ENCODE assay signal across 1 cellular context in the genomic region with DNA sequence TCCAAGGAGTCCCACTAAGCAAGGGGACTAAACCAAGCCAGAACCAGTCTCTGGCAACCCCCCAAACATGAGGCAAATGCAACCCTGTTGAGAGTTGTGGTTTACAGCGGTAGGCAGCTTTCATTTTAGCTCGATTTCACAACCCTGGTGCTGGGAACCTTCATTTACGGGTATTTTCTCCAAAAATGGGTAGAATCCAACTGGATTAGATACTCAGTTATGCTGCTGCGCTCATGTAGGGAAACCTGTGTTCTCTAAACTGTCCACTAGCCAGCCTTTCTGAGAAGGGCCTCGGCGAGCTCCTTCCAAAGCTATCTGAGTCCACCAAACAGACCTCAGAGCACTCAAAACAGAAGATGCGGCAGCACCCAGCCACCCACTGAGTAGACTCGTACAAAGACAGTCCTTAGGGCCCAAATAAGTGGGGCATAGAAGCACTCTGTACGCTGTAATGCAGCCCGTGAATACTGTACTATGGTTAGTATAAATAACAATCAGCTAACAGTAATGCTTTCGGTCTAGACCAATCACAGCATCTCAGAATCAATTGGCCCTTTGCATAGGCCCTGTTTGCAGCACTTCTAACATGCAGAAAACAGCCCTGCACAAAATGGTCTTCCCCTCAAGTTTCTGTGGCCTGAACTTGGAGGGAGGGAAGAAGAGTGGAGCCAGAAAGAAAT.
TF ChIP-seq lines count a peak whose summit lies in the region.

No MANE protein-coding gene starts in this region.

TF ChIP-seq in WTC11, 78 proteins besides CTCF, POLR2A, EP300 and RAD21 (continued from another document):
- TF ChIP-seq, protein P1, sequence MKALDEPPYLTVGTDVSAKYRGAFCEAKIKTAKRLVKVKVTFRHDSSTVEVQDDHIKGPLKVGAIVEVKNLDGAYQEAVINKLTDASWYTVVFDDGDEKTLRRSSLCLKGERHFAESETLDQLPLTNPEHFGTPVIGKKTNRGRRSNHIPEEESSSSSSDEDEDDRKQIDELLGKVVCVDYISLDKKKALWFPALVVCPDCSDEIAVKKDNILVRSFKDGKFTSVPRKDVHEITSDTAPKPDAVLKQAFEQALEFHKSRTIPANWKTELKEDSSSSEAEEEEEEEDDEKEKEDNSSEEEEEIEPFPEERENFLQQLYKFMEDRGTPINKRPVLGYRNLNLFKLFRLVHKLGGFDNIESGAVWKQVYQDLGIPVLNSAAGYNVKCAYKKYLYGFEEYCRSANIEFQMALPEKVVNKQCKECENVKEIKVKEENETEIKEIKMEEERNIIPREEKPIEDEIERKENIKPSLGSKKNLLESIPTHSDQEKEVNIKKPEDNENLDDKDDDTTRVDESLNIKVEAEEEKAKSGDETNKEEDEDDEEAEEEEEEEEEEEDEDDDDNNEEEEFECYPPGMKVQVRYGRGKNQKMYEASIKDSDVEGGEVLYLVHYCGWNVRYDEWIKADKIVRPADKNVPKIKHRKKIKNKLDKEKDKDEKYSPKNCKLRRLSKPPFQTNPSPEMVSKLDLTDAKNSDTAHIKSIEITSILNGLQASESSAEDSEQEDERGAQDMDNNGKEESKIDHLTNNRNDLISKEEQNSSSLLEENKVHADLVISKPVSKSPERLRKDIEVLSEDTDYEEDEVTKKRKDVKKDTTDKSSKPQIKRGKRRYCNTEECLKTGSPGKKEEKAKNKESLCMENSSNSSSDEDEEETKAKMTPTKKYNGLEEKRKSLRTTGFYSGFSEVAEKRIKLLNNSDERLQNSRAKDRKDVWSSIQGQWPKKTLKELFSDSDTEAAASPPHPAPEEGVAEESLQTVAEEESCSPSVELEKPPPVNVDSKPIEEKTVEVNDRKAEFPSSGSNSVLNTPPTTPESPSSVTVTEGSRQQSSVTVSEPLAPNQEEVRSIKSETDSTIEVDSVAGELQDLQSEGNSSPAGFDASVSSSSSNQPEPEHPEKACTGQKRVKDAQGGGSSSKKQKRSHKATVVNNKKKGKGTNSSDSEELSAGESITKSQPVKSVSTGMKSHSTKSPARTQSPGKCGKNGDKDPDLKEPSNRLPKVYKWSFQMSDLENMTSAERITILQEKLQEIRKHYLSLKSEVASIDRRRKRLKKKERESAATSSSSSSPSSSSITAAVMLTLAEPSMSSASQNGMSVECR (CRISPR knock-in tag; IDR thresholded peaks at IDR 0.05; ENCODE audit: borderline replicate concordance): no peak
- TF ChIP-seq FOXJ3 (CRISPR knock-in tag; IDR thresholded peaks at IDR 0.05; ENCODE audit: borderline replicate concordance) (no peak), CREM (CRISPR knock-in tag; IDR thresholded peaks at IDR 0.05) (no peak), ZNF416 (CRISPR knock-in tag; IDR thresholded peaks at IDR 0.05) (no peak), OVOL2 (CRISPR knock-in tag; IDR thresholded peaks at IDR 0.05; ENCODE audit: borderline replicate concordance) (no peak), ZNF232 (CRISPR knock-in tag; IDR thresholded peaks at IDR 0.05) (no peak), ELF4 (CRISPR knock-in tag; IDR thresholded peaks at IDR 0.05; ENCODE audit: low read depth) (no peak)
- TF ChIP-seq, protein P2, sequence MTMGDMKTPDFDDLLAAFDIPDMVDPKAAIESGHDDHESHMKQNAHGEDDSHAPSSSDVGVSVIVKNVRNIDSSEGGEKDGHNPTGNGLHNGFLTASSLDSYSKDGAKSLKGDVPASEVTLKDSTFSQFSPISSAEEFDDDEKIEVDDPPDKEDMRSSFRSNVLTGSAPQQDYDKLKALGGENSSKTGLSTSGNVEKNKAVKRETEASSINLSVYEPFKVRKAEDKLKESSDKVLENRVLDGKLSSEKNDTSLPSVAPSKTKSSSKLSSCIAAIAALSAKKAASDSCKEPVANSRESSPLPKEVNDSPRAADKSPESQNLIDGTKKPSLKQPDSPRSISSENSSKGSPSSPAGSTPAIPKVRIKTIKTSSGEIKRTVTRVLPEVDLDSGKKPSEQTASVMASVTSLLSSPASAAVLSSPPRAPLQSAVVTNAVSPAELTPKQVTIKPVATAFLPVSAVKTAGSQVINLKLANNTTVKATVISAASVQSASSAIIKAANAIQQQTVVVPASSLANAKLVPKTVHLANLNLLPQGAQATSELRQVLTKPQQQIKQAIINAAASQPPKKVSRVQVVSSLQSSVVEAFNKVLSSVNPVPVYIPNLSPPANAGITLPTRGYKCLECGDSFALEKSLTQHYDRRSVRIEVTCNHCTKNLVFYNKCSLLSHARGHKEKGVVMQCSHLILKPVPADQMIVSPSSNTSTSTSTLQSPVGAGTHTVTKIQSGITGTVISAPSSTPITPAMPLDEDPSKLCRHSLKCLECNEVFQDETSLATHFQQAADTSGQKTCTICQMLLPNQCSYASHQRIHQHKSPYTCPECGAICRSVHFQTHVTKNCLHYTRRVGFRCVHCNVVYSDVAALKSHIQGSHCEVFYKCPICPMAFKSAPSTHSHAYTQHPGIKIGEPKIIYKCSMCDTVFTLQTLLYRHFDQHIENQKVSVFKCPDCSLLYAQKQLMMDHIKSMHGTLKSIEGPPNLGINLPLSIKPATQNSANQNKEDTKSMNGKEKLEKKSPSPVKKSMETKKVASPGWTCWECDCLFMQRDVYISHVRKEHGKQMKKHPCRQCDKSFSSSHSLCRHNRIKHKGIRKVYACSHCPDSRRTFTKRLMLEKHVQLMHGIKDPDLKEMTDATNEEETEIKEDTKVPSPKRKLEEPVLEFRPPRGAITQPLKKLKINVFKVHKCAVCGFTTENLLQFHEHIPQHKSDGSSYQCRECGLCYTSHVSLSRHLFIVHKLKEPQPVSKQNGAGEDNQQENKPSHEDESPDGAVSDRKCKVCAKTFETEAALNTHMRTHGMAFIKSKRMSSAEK (CRISPR knock-in tag; IDR thresholded peaks at IDR 0.05; ENCODE audit: borderline replicate concordance): no peak
